8 cellular contexts compared by ENCODE assay signal in the genomic region with DNA sequence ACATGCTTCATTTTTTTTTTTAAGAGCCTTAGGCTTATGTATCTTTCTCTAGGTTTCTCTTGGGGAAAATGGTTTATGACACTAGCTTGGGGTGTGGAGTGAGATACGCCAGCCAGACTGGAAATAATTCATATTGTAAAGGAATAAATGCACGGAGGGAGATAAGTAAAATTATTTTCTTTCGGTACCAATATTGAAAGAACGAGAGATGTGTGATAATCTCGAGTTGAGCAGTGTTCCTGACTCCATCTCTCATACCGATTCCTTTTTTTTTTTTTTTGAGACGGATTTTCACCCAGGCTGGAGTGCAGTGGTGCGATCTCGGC. TPM values are rescaled to one million over a fixed set of nuclear protein-coding genes. Genes with fewer than 3 reads are reported as not detected.
DNase-seq lines count a peak whose midpoint lies in the region; ATAC-seq, FAIRE-seq and TF ChIP-seq lines count a peak whose summit lies in the region.

No MANE protein-coding gene starts in this region.

- H3K9me3 ChIP-seq in A549: no peaks in the 10 kb centered on the region
- no peaks in the 10 kb centered on the region for H3K9me3 ChIP-seq in IMR-90 (ENCODE audit: control insufficient read depth, insufficient read depth, low read length)
- H3K9me3 ChIP-seq in mucosa of stomach (ENCODE audit: control insufficient read depth, low read length): no peaks in the 10 kb centered on the region

- H3K79me1 ChIP-seq in IMR-90 (ENCODE audit: low read depth in 1 of 2, low read length in 2 of 2): peaks cover 0 to 47% of the 10 kb centered on the region in 2 experiments; a peak in 2 of 4 replicates

- TSS peak; percentile 18 for BruUV-seq in IMR-90 (replicated peaks; lab: Mats Ljungman, UMichigan)

- peaks cover 46% of the 10 kb centered on the region for H4K20me1 ChIP-seq in IMR-90 (ENCODE audit: insufficient read depth, low read length)

- in situ Hi-C loops in IMR-90 (cut with MboI; ENCODE audit: low sequenced_read_pairs): no loop called here

- no peak overlapping the region for H3K18ac ChIP-seq in IMR-90 (ENCODE audit: low read depth, low read length)

- H3K27ac Mint-ChIP-seq in central memory CD8-positive, alpha-beta T cell (ENCODE audit: low read depth): peak overlapping the region; percentile 93

- TF ChIP-seq EP300 in A549 (IDR thresholded peaks at IDR 0.05): no peak

- POLR2A ChIA-PET in A549 (lab: Yijun Ruan, JAX) (no interaction called here), IMR-90 (lab: Charles Lee; ENCODE audit: unreplicated experiment) (no interaction called here)

- H3K4ac ChIP-seq in IMR-90 (ENCODE audit: low read depth, low read length): peak overlapping the region; percentile 66

- H2AFZ ChIP-seq in IMR-90 (replicated peaks; ENCODE audit: low read length, poor library complexity): peak overlapping the region; percentile 99

- 0 out of 2 replicates have a peak overlapping the region, but pooled peaks have one; percentile 38 for H4K91ac ChIP-seq in IMR-90 (ENCODE audit: insufficient read depth, low read depth, low read length)

- H3K36me3 Mint-ChIP-seq in central memory CD8-positive, alpha-beta T cell (ENCODE audit: insufficient read depth): peaks cover 35% of the 10 kb centered on the region

- FAIRE-seq in A549 (lab: Jason Lieb, UNC): no peak

- TF ChIP-seq POLR2A in A549 (IDR thresholded peaks at IDR 0.05; ENCODE audit: low read length): no peak
- no peak for TF ChIP-seq POLR2A in IMR-90 (IDR thresholded peaks at IDR 0.05; ENCODE audit: low read depth, low read length)

- H3K27ac ChIP-seq in A549: peak overlapping the region; percentile 94 to 96
- peak overlapping the region; percentile 91 for H3K27ac ChIP-seq in IMR-90 (ENCODE audit: insufficient read depth, low read length)

- peak overlapping the region; percentile 97 for H3K23ac ChIP-seq in IMR-90 (ENCODE audit: low read depth, low read length)

- peak overlapping the region; percentile 92; the same call in 1 of the 2 replicates for H3K56ac ChIP-seq in IMR-90 (ENCODE audit: extremely low read depth, insufficient read depth, low read length)

- H4K8ac ChIP-seq in IMR-90 (ENCODE audit: low read depth in 2 of 2, low read length in 2 of 2): peak overlapping the region in 1 of 2 experiments; percentile 71; a peak in 2 of 4 replicates

- DNase-seq in A549 (ENCODE audit: low read depth in 1 of 2, low spot score in 1 of 2): no peak
- no peak for DNase-seq in IMR-90
- DNase-seq in central memory CD8-positive, alpha-beta T cell (ENCODE audit: low spot score in 2 of 2): no peak
- DNase-seq in stimulated activated CD8-positive, alpha-beta memory T cell treated with anti-CD3 and anti-CD28 coated beads, Interleukin-4, amount 100 ng/mL, for 48 hours: no peak
- no peak for DNase-seq in NCI-H510A treated with DMSO at 0.1 percent for 48 hours (lab: John Stamatoyannopoulos, UW)
- no peak for DNase-seq in DMS53 (lab: John Stamatoyannopoulos, UW)

- H3K9me3 Mint-ChIP-seq in central memory CD8-positive, alpha-beta T cell: no peaks in the 10 kb centered on the region

- no peaks in the 10 kb centered on the region for H3K27me3 Mint-ChIP-seq in central memory CD8-positive, alpha-beta T cell

- H3K4me1 Mint-ChIP-seq in central memory CD8-positive, alpha-beta T cell: peaks cover 62% of the 10 kb centered on the region

- H2BK15ac ChIP-seq in IMR-90 (ENCODE audit: low read depth, low read length): no peak overlapping the region; the same call in 2 of the 3 replicates

- no peaks in the 10 kb centered on the region; the same call in 1 of the 2 replicates for H3K36me3 ChIP-seq in IMR-90 (ENCODE audit: control insufficient read depth, insufficient read depth, low read length)
- no peaks in the 10 kb centered on the region for H3K36me3 ChIP-seq in mucosa of stomach (ENCODE audit: control insufficient read depth, insufficient read depth, low read length)

- H2AK9ac ChIP-seq in IMR-90 (replicated peaks; ENCODE audit: low read depth, low read length, poor library complexity): peak overlapping the region; percentile 66

- peak overlapping the region; percentile 60; the same call in 1 of the 2 replicates for H2AK5ac ChIP-seq in IMR-90 (ENCODE audit: low read depth, low read length)

- TF ChIP-seq RAD21 in A549 (conservative IDR thresholded peaks at IDR 0.05 in 1 of 2, IDR thresholded peaks at IDR 0.05 in 1 of 2) (no peak), IMR-90 (IDR thresholded peaks at IDR 0.05; ENCODE audit: low read length) (no peak)

- no peak overlapping the region for H2BK20ac ChIP-seq in IMR-90 (ENCODE audit: low read depth, low read length)

- intact Hi-C loops in IMR-90 (cut with micrococcal nuclease): loop anchor here (1.0 kb wide), 1 partner anchor 47 kb away; no protein-coding TSS in a partner anchor

- TF ChIP-seq CTCF in A549 (IDR thresholded peaks at IDR 0.05): no peak
- no peak for TF ChIP-seq CTCF in IMR-90 (conservative IDR thresholded peaks at IDR 0.05; ENCODE audit: low read depth, low read length)

- no peaks in the 10 kb centered on the region for H3K27me3 ChIP-seq in IMR-90 (ENCODE audit: control insufficient read depth, insufficient read depth, low read length)
- H3K27me3 ChIP-seq in mucosa of stomach (ENCODE audit: control insufficient read depth, insufficient read depth, low read length): no peaks in the 10 kb centered on the region

- H3K9me1 ChIP-seq in IMR-90 (ENCODE audit: insufficient read depth, low read length): peaks cover 14% of the 10 kb centered on the region

- dilution Hi-C loops in IMR-90 (cut with HindIII; ENCODE audit: low sequenced_read_pairs, unreplicated experiment): no loop called here

- no peak overlapping the region for H2BK120ac ChIP-seq in IMR-90 (ENCODE audit: low read depth, low read length)

- H3K4me1 ChIP-seq in A549 (peaks cover 20% of the 10 kb centered on the region), IMR-90 (ENCODE audit: control insufficient read depth, insufficient read depth, low read length) (0 out of 2 replicates have a peak, but pooled peaks cover 2% of the 10 kb centered on the region), mucosa of stomach (ENCODE audit: control insufficient read depth, insufficient read depth, low read length) (no peaks in the 10 kb centered on the region)

- CTCF ChIA-PET in A549 (lab: Yijun Ruan, JAX): no interaction called here
- CTCF ChIA-PET in IMR-90 (lab: Yijun Ruan, JAX): no interaction called here

- H3K4me3 Mint-ChIP-seq in central memory CD8-positive, alpha-beta T cell: peak overlapping the region; percentile 94

- peak overlapping the region; percentile 85 for H2BK5ac ChIP-seq in IMR-90 (ENCODE audit: low read depth, low read length, poor library complexity, severe bottlenecking)

- no peak overlapping the region for H4K5ac ChIP-seq in IMR-90 (ENCODE audit: low read depth, low read length)

- ATAC-seq in A549 (no peak), IMR-90 (ENCODE audit: low read depth) (no peak), HG02678 (IDR thresholded peaks at IDR 0.05; ENCODE audit: unreplicated experiment) (no peak)
- no peak for ATAC-seq in central memory CD8-positive, alpha-beta T cell (replicated peaks; ENCODE audit: extremely low read depth, poor library complexity, severe bottlenecking)

- peak overlapping the region; percentile 81 for H3K14ac ChIP-seq in IMR-90 (replicated peaks; ENCODE audit: low read depth, low read length)

- WGBS in A549 (ENCODE audit: missing lambda C conversion rate): 39% methylated on average over 9 of the region's 9 CpGs
- WGBS in IMR-90 (ENCODE audit: extremely low coverage in 2 of 2, insufficient read length in 1 of 2), 2 experiments: no CpG with 5 or more reads among the region's 9 CpGs

- H3K4me2 ChIP-seq in A549 (peak overlapping the region; percentile 98), IMR-90 (ENCODE audit: low read depth, low read length) (peak overlapping the region; percentile 86)

- H3K4me3 ChIP-seq in A549: peak overlapping the region; percentile 99
- H3K4me3 ChIP-seq in IMR-90 (ENCODE audit: insufficient read depth, low read depth, low read length): peak overlapping the region; percentile 98
- peak overlapping the region; percentile 26 for H3K4me3 ChIP-seq in mucosa of stomach (ENCODE audit: low read length)

- peak overlapping the region; percentile 73 for H3K9ac ChIP-seq in IMR-90 (ENCODE audit: low read depth, low read length)
- peak overlapping the region; percentile 76 for H3K9ac ChIP-seq in mucosa of stomach (ENCODE audit: low read length)

TF ChIP-seq in A549, 52 proteins besides CTCF, POLR2A, EP300 and RAD21 (continues in another document):
- TF ChIP-seq, protein P1, sequence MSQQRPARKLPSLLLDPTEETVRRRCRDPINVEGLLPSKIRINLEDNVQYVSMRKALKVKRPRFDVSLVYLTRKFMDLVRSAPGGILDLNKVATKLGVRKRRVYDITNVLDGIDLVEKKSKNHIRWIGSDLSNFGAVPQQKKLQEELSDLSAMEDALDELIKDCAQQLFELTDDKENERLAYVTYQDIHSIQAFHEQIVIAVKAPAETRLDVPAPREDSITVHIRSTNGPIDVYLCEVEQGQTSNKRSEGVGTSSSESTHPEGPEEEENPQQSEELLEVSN (IDR thresholded peaks at IDR 0.05; ENCODE audit: borderline replicate concordance, low read depth): no peak

TF ChIP-seq in IMR-90, 13 proteins besides CTCF, POLR2A, EP300 and RAD21 (continues in another document):
- TF ChIP-seq CHD1 (IDR thresholded peaks at IDR 0.05; ENCODE audit: low read depth, low read length) (no peak), MXI1 (IDR thresholded peaks at IDR 0.05; ENCODE audit: borderline replicate concordance, low read depth, low read length) (no peak), CEBPB (IDR thresholded peaks at IDR 0.05; ENCODE audit: low read depth, low read length) (no peak), SMC3 (IDR thresholded peaks at IDR 0.05; ENCODE audit: low read depth, low read length) (no peak), RCOR1 (IDR thresholded peaks at IDR 0.05; ENCODE audit: insufficient replicate concordance, low read length) (no peak), BHLHE40 (IDR thresholded peaks at IDR 0.05; ENCODE audit: low read depth, low read length) (no peak)

RNA-seq across cellular contexts. Expression of a gene that starts 1.3 kb away (rescaled TPM):
- polyA plus RNA-seq in A549 (2011; rRNA removed): 55.1 and 68.9 TPM in 2 replicates
- polyA plus RNA-seq in A549 (2012; cell fraction: cytosol; rRNA removed): 14.0 and 16.6 TPM in 2 replicates
- 5.4 and 7.1 TPM in 2 replicates for polyA plus RNA-seq in A549 (2012; cell fraction: nucleus; rRNA removed)
- 44.5 to 47.1 TPM (median 46.6 TPM) in 3 replicates for polyA plus RNA-seq in A549 (2017; fragmentation: RNase III; extraction: RNeasy Plus Mini Kit Qiagen cat#74134 plus additional on column Dnase treatment)
- 28.2 and 29.4 TPM in 2 replicates for polyA minus RNA-seq in A549 (2011; rRNA and poly(A)+ RNA removed)
- total RNA-seq in IMR-90 (2012; rRNA removed): 37.3 and 80.8 TPM in 2 replicates
- polyA plus RNA-seq in IMR-90 (2012; rRNA removed): 22.4 and 23.6 TPM in 2 replicates
- 1.9 and 3.3 TPM in 2 replicates for polyA plus RNA-seq in IMR-90 (2012; cell fraction: cytosol; rRNA removed)
- polyA plus RNA-seq in IMR-90 (2012; cell fraction: nucleus; rRNA removed; ENCODE audit: low replicate concordance): 0.91 and 9.0 TPM in 2 replicates

Comparison
In these comparisons a context has a peak if more than half of its experiments do, and no peak if none do; other contexts are left out.
1. H3K4me3 ChIP-seq: peak in every context shown above with its lines; median percentile 99 in A549; 98 in IMR-90; 26 in mucosa of stomach.